In the genomic region with DNA sequence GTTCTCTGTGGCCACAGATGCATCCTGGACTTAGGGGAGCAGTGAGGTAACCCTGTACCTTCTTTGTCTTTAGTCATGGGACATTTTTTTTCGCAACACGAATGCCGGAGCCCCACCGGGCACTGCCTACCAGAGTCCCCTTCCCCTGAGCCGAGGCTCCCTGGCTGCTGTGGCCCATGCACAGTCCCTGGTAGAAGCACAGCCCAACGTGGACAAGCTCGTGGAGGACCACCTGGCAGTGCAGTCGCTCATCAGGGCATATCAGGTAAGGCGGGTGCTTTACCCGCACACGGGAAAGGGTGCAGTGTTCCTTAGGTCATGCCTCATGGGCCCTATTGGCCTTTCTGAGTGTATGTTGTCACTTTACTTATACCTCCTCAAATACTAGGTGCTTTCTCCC, we compare ENCODE assay signal across 25 cellular contexts. TPM values are rescaled to one million over a fixed set of nuclear protein-coding genes. Genes with fewer than 3 reads are reported as not detected.
A peak's percentile ranks its signal among the peaks of the same experiment; 100 is the strongest.
DNase-seq lines count a peak whose midpoint lies in the region; ATAC-seq and TF ChIP-seq lines count a peak whose summit lies in the region.
"Had no signal": no experiment of that assay in that cellular context is flagged by ENCODE, and none has a peak within 500 bp of the region (broad histone marks: within the 10 kb centered on the region; RNA-seq: fewer than 3 reads in every experiment).

No MANE protein-coding gene starts in this region.

- POLR2A ChIA-PET in CD4-positive, alpha-beta T cell (lab: Charles Lee): no interaction called here

- intact Hi-C loops in CD4-positive, alpha-beta T cell (cut with DNase I, micrococcal nuclease): no loop called here

- H3K36me3 Mint-ChIP-seq in activated T-cell treated with anti-CD3 and anti-CD28 coated beads, Interleukin-2, amount 50 U/mL, for 24 hours (ENCODE audit: low read depth): peaks cover 73% of the 10 kb centered on the region
- peaks cover 29% of the 10 kb centered on the region for H3K36me3 Mint-ChIP-seq in effector memory CD8-positive, alpha-beta T cell (ENCODE audit: insufficient read depth)
- peaks cover 34% of the 10 kb centered on the region for H3K36me3 Mint-ChIP-seq in stimulated activated effector memory CD8-positive, alpha-beta T cell treated with anti-CD3 and anti-CD28 coated beads, Interleukin-12 subunit alpha, Interleukin-12 subunit beta, amount 100 ng/mL, for 72 hours
- peaks cover 46% of the 10 kb centered on the region for H3K36me3 Mint-ChIP-seq in CD4-positive, alpha-beta T cell (ENCODE audit: low read depth)

- no peak overlapping the region for H2AFZ ChIP-seq in OCI-LY1 (ENCODE audit: low read length)
- H2AFZ ChIP-seq: GM23248 had no signal

- no peak overlapping the region for H3K4me3 Mint-ChIP-seq in activated T-cell treated with anti-CD3 and anti-CD28 coated beads, Interleukin-2, amount 50 U/mL, for 24 hours
- no peak overlapping the region for H3K4me3 Mint-ChIP-seq in effector memory CD8-positive, alpha-beta T cell
- no peak overlapping the region for H3K4me3 Mint-ChIP-seq in stimulated activated effector memory CD8-positive, alpha-beta T cell treated with anti-CD3 and anti-CD28 coated beads, Interleukin-12 subunit alpha, Interleukin-12 subunit beta, amount 100 ng/mL, for 72 hours
- H3K4me3 Mint-ChIP-seq in CD4-positive, alpha-beta T cell: no peak overlapping the region
- H3K4me3 Mint-ChIP-seq: B cell; CD8-positive, alpha-beta T cell; IgD-negative memory B cell had no signal

- H3K4me2 ChIP-seq in OCI-LY1 (ENCODE audit: low read length): no peak overlapping the region

- no peak for DNase-seq in activated T-cell treated with anti-CD3 and anti-CD28 coated beads, Interleukin-2, amount 50 U/mL, for 24 hours
- DNase-seq in activated T-cell treated with anti-CD3 and anti-CD28 coated beads, Interleukin-2, amount 50 U/mL, for 48 hours: no peak
- DNase-seq in effector memory CD8-positive, alpha-beta T cell: no peak
- no peak for DNase-seq in stimulated activated effector memory CD8-positive, alpha-beta T cell treated with anti-CD3 and anti-CD28 coated beads, Interleukin-12 subunit alpha, Interleukin-12 subunit beta, amount 100 ng/mL, for 72 hours (ENCODE audit: low spot score in 2 of 2)
- no peak for DNase-seq in CD4-positive, alpha-beta T cell
- DNase-seq in activated gamma-delta T cell (lab: John Stamatoyannopoulos, UW): no peak
- DNase-seq: 8988T; CD8-positive, alpha-beta T cell; DMS53; EL; GM23248; HCEC 1CT; Kasumi-1; MG63; NCI-H1048; NCI-H1436 treated with DMSO at 0.1 percent for 48 hours; NCI-H2029; NCI-H345; NCI-H526 had no signal

- H3K27ac ChIP-seq in OCI-LY1 (ENCODE audit: low read depth, low read length, poor library complexity, severe bottlenecking): peak overlapping the region; percentile 44
- no peak overlapping the region for H3K27ac ChIP-seq in CD4-positive, alpha-beta T cell (ENCODE audit: low read depth, low read length)
- H3K27ac ChIP-seq: GM23248 had no signal

- ATAC-seq in effector memory CD8-positive, alpha-beta T cell (replicated peaks): no peak
- no peak for ATAC-seq in stimulated activated effector memory CD8-positive, alpha-beta T cell treated with anti-CD3 and anti-CD28 coated beads, Interleukin-12 subunit alpha, Interleukin-12 subunit beta, amount 100 ng/mL, for 72 hours
- no peak for ATAC-seq in CD4-positive, alpha-beta T cell (ENCODE audit: poor library complexity)
- ATAC-seq in GM21526 (IDR thresholded peaks at IDR 0.05; ENCODE audit: low FRiP score, unreplicated experiment): no peak
- ATAC-seq: CD8-positive, alpha-beta T cell; GM12878; Panc1 had no signal

- CTCF ChIA-PET in CD4-positive, alpha-beta T cell (lab: Charles Lee): no interaction called here

- peak overlapping the region; percentile 18 for H3K27ac Mint-ChIP-seq in activated T-cell treated with anti-CD3 and anti-CD28 coated beads, Interleukin-2, amount 50 U/mL, for 24 hours
- peak overlapping the region; percentile 81 to 82 for H3K27ac Mint-ChIP-seq in effector memory CD8-positive, alpha-beta T cell
- H3K27ac Mint-ChIP-seq in stimulated activated effector memory CD8-positive, alpha-beta T cell treated with anti-CD3 and anti-CD28 coated beads, Interleukin-12 subunit alpha, Interleukin-12 subunit beta, amount 100 ng/mL, for 72 hours: peak overlapping the region; percentile 89
- H3K27ac Mint-ChIP-seq in CD4-positive, alpha-beta T cell: no peak overlapping the region

- peaks cover 42% of the 10 kb centered on the region for H3K36me3 ChIP-seq in OCI-LY1 (ENCODE audit: insufficient read depth, low read length)

- H3K79me2 ChIP-seq in OCI-LY1 (ENCODE audit: insufficient read depth, low read length): no peaks in the 10 kb centered on the region

- H3F3A ChIP-seq in OCI-LY1 (ENCODE audit: insufficient read depth, low read length): no peaks in the 10 kb centered on the region

- H3K4me1 Mint-ChIP-seq in activated T-cell treated with anti-CD3 and anti-CD28 coated beads, Interleukin-2, amount 50 U/mL, for 24 hours (ENCODE audit: low read depth): peaks cover 22% of the 10 kb centered on the region
- peaks cover 14 to 19% of the 10 kb centered on the region in 2 donors for H3K4me1 Mint-ChIP-seq in effector memory CD8-positive, alpha-beta T cell (ENCODE audit: low read depth in 2 of 2)
- H3K4me1 Mint-ChIP-seq in stimulated activated effector memory CD8-positive, alpha-beta T cell treated with anti-CD3 and anti-CD28 coated beads, Interleukin-12 subunit alpha, Interleukin-12 subunit beta, amount 100 ng/mL, for 72 hours: peaks cover 26% of the 10 kb centered on the region
- peaks cover 23% of the 10 kb centered on the region for H3K4me1 Mint-ChIP-seq in CD4-positive, alpha-beta T cell (ENCODE audit: low read depth)

- no peak overlapping the region for H3K9ac ChIP-seq in OCI-LY1 (ENCODE audit: low read length)
- H3K9ac ChIP-seq: GM23248 had no signal

- H3K9me3 Mint-ChIP-seq in activated T-cell treated with anti-CD3 and anti-CD28 coated beads, Interleukin-2, amount 50 U/mL, for 24 hours: no peaks in the 10 kb centered on the region
- no peaks in the 10 kb centered on the region for H3K9me3 Mint-ChIP-seq in effector memory CD8-positive, alpha-beta T cell
- H3K9me3 Mint-ChIP-seq in stimulated activated effector memory CD8-positive, alpha-beta T cell treated with anti-CD3 and anti-CD28 coated beads, Interleukin-12 subunit alpha, Interleukin-12 subunit beta, amount 100 ng/mL, for 72 hours: no peaks in the 10 kb centered on the region
- no peaks in the 10 kb centered on the region for H3K9me3 Mint-ChIP-seq in CD4-positive, alpha-beta T cell
- H3K9me3 Mint-ChIP-seq: CD8-positive, alpha-beta T cell; IgD-negative memory B cell had no signal

- no peak for TF ChIP-seq CTCF in OCI-LY1 (IDR thresholded peaks at IDR 0.05; ENCODE audit: low read length)
- TF ChIP-seq CTCF in CD4-positive, alpha-beta T cell (IDR thresholded peaks at IDR 0.05): no peak

- H3K4me1 ChIP-seq in OCI-LY1 (ENCODE audit: insufficient read depth, low read length, severe bottlenecking): peaks cover 16% of the 10 kb centered on the region

- H3K4me3 ChIP-seq in OCI-LY1 (ENCODE audit: low read depth, low read length, poor library complexity, severe bottlenecking): no peak overlapping the region
- H3K4me3 ChIP-seq: GM12878, GM23248, MG63 had no signal

- H4K20me1 ChIP-seq in OCI-LY1 (ENCODE audit: insufficient read depth, low read length): no peaks in the 10 kb centered on the region

- H3K9me2 ChIP-seq in OCI-LY1 (ENCODE audit: low read depth, low read length): no peaks in the 10 kb centered on the region

- no peaks in the 10 kb centered on the region for H3K9me3 ChIP-seq in OCI-LY1 (ENCODE audit: low read length)
- no peaks in the 10 kb centered on the region for H3K9me3 ChIP-seq in CD4-positive, alpha-beta T cell (ENCODE audit: control insufficient read depth, low read length)
- H3K9me3 ChIP-seq: MG63 had no signal

- no peaks in the 10 kb centered on the region for H3K27me3 Mint-ChIP-seq in activated T-cell treated with anti-CD3 and anti-CD28 coated beads, Interleukin-2, amount 50 U/mL, for 24 hours
- H3K27me3 Mint-ChIP-seq in effector memory CD8-positive, alpha-beta T cell: no peaks in the 10 kb centered on the region
- H3K27me3 Mint-ChIP-seq in CD4-positive, alpha-beta T cell: no peaks in the 10 kb centered on the region
- H3K27me3 Mint-ChIP-seq: B cell, IgD-negative memory B cell had no signal

- H3K27me3 ChIP-seq in OCI-LY1 (ENCODE audit: insufficient read depth, low read length): no peaks in the 10 kb centered on the region
- no peaks in the 10 kb centered on the region for H3K27me3 ChIP-seq in CD4-positive, alpha-beta T cell (ENCODE audit: control insufficient read depth, insufficient read depth, low read length)
- H3K27me3 ChIP-seq: MG63 had no signal

RNA-seq across cellular contexts. Expression of gene OGDH, which starts 38.8 kb away (rescaled TPM):
- total RNA-seq in CD4-positive, alpha-beta T cell: 10 to 100 TPM; 39.8 to 43.8 TPM
